Comparison of ENCODE assay signal across 17 cellular contexts in genomic region chr3:166900866-166901577, GRCh38.
"Had no signal": no experiment of that assay in that cellular context is flagged by ENCODE, and none has a peak within 500 bp of the region (broad histone marks: within the 10 kb centered on the region; RNA-seq: fewer than 3 reads in every experiment).

No MANE protein-coding gene starts in this region.

- H3K27ac ChIP-seq: coronary artery had no signal

- ATAC-seq: activated naive CD4-positive, alpha-beta T cell treated with anti-CD3 and anti-CD28 coated beads, Interleukin-2, amount 50 U/mL, for 72 hours; activated T-cell treated with anti-CD3 and anti-CD28 coated beads, Interleukin-2, amount 50 U/mL, for 4 hours; natural killer cell treated with Interleukin-12 subunit alpha and Interleukin-12 subunit beta and Interleukin-15 and Interleukin-18, amount 100 ng/mL, for 72 hours; stimulated activated memory B cell treated with anti-CD40 and anti-IgM and Interleukin-4, amounts not matched to agents 10 μg/mL and 1 μg/mL and 100 μg/mL, for 72 hours; WTC11 had no signal

- DNase-seq: activated CD4-positive, alpha-beta memory T cell treated with anti-CD3 and anti-CD28 coated beads, Interleukin-2, amount 10 ng/mL, durations not matched to agents 7 days and 5 days; activated CD4-positive, alpha-beta T cell treated with anti-CD3 and anti-CD28 coated beads for 4 hours; activated effector memory CD4-positive, alpha-beta T cell treated with anti-CD3 and anti-CD28 coated beads, Interleukin-2, amount 50 U/mL, for 16 hours; activated T-cell treated with anti-CD3 and anti-CD28 coated beads, Interleukin-2, amount 50 U/mL, for 4 hours; amniotic stem cell; central memory CD4-positive, alpha-beta T cell; foreskin fibroblast; glutamatergic neuron; hypothalamus; kidney glomerular epithelial cell; nucleus accumbens; posterior cingulate gyrus had no signal

- H3K4me3 ChIP-seq: coronary artery had no signal
